Comparison of ENCODE assay signal across 8 cellular contexts in the genomic region with DNA sequence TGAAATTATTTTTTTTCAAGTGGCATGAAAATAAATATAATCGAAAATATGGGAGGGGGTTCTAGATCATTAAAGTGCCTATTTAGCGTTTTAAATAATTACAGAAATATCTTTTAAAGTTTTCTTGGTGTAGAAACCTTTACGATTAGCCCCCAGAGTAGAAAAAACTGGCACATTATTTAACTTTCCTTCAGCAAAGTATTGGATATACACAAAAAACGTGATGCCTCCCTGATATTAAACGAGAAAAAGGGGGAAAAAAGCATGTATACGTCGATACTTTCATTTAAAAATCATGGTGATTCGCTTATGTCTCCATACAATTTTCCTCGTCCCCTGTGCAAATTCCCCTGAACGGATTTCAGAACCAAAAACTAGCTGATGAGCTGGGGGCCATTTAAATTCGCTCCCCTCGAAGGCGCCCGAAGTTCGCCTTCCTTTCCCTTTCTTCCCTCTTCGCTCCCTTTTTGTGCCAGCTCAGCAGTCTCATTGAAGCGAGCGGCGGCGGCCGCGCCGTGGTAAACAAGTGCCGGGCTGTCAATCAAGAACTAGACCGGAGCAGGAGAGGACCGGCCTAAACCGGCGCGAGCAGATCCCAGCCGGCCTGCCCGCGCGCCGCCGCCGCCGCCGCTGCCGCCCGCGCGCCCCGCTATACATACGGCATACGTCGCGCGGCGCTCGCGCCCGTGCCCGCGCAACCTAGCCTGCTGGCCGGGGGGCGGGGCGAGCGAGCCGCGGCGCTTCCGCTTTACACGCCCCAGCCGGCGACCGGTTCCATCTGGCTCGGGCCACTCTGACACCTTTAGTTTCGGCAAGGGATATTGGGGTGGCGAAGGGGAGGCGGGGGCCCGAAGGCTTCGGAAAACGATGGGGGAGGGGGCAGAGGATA. TPM values are rescaled to one million over a fixed set of nuclear protein-coding genes. Genes with fewer than 3 reads are reported as not detected.
DNase-seq lines count a peak whose midpoint lies in the region; ATAC-seq, FAIRE-seq and TF ChIP-seq lines count a peak whose summit lies in the region.

No MANE protein-coding gene starts in this region.

- ATAC-seq in HG02798 (IDR thresholded peaks at IDR 0.05; ENCODE audit: poor library complexity, unreplicated experiment) (peak; percentile 66), heart right ventricle (peak; percentile 75 to 93 (median 82)), upper lobe of left lung (ENCODE audit: low FRiP score in 2 of 2) (peak; percentile 89 to 90)

- H3K4me1 ChIP-seq in adrenal gland (replicated peaks in 1 of 2) (peaks cover 30 to 52% of the 10 kb centered on the region in 2 donors), heart right ventricle (peaks cover 0 to 54% (median 48%) of the 10 kb centered on the region in 9 donors), upper lobe of left lung (peaks cover 25 to 43% (median 38%) of the 10 kb centered on the region in 4 donors)

- intact Hi-C loops in adrenal gland (cut with DNase I), result loop anchor here (5.0 to 10.0 kb wide), 3 partner anchors 98 to 278 kb away; no protein-coding TSS in a partner anchor
- intact Hi-C loops in heart right ventricle (cut with DNase I), result loop anchor here (2.0 to 10.0 kb wide), 9 partner anchors 65 to 515 kb away; no protein-coding TSS in a partner anchor
- intact Hi-C loops in posterior cingulate gyrus (cut with DNase I), result loop anchor here (1.0 to 10.0 kb wide), 2 partner anchors 77 to 155 kb away; no protein-coding TSS in a partner anchor

- TF ChIP-seq EP300 in upper lobe of left lung (IDR thresholded peaks at IDR 0.05), result no peak

- H3K9me3 ChIP-seq in adrenal gland (replicated peaks in 1 of 3) (no peaks in the 10 kb centered on the region), heart right ventricle (no peaks in the 10 kb centered on the region), upper lobe of left lung (no peaks in the 10 kb centered on the region)

- H3K36me3 ChIP-seq in adrenal gland (replicated peaks in 1 of 2), result peaks cover 0 to 35% of the 10 kb centered on the region in 2 donors
- peaks cover 0 to 39% (median 11%) of the 10 kb centered on the region in 9 donors for H3K36me3 ChIP-seq in heart right ventricle
- H3K36me3 ChIP-seq in upper lobe of left lung, result peaks cover 8 to 34% (median 10%) of the 10 kb centered on the region in 4 donors

- TF ChIP-seq CTCF in adrenal gland (IDR thresholded peaks at IDR 0.05), result no peak
- no peak for TF ChIP-seq CTCF in heart right ventricle (IDR thresholded peaks at IDR 0.05)
- TF ChIP-seq CTCF in upper lobe of left lung (IDR thresholded peaks at IDR 0.05), result no peak

- H3K27ac ChIP-seq in adrenal gland (peak overlapping the region; percentile 92 to 98 (median 97)), heart right ventricle (peak overlapping the region; percentile 92 to 99 (median 98)), upper lobe of left lung (peak overlapping the region; percentile 99)

- WGBS in adrenal gland, 4 donors, result 0 to 1% (median 0%) methylated on average over 47 to 73 of the region's 73 CpGs
- 0% methylated on average over 70 to 73 of the region's 73 CpGs for WGBS in heart right ventricle, 2 donors
- 0 to 1% methylated on average over 28 to 60 of the region's 73 CpGs for WGBS in upper lobe of left lung, 2 donors

- H3K27me3 ChIP-seq in adrenal gland (no peaks in the 10 kb centered on the region), heart right ventricle (no peaks in the 10 kb centered on the region), upper lobe of left lung (no peaks in the 10 kb centered on the region)

- H3K4me3 ChIP-seq in adrenal gland, result peak overlapping the region; percentile 70 to 99 (median 82)
- H3K4me3 ChIP-seq in heart right ventricle, result peak overlapping the region; percentile 67 to 84 (median 78)
- H3K4me3 ChIP-seq in upper lobe of left lung, result peak overlapping the region; percentile 63 to 81 (median 73)

- DNase-seq in GM12891 (ENCODE audit: insufficient read length, low spot score), result peak; percentile 53
- peak; percentile 43 for DNase-seq in NCI-H1417 treated with DMSO at 0.1 percent for 48 hours (lab: John Stamatoyannopoulos, UW)
- DNase-seq in SW480 (ENCODE audit: low spot score), result peak; percentile 96
- DNase-seq in adrenal gland, result peak; percentile 89 to 94 (median 93)
- DNase-seq in heart right ventricle, result peak; percentile 93
- DNase-seq in posterior cingulate gyrus, result peak; percentile 88 to 99 (median 90)
- DNase-seq in upper lobe of left lung, result peak; percentile 97 to 99

- peak; percentile 98 for FAIRE-seq in GM12891 (lab: Jason Lieb, UNC)

- TF ChIP-seq POLR2A in GM12891 (IDR thresholded peaks at IDR 0.05; ENCODE audit: low read depth, low read length) (peak; percentile 38), adrenal gland (IDR thresholded peaks at IDR 0.05) (peak; percentile 62 to 71), upper lobe of left lung (IDR thresholded peaks at IDR 0.05) (peak in 2 of 4 donors; percentile 70 to 82)

TF ChIP-seq in GM12891, 5 proteins besides CTCF, POLR2A, EP300 and RAD21:
- TF ChIP-seq SPI1 (IDR thresholded peaks at IDR 0.05; ENCODE audit: low read depth, low read length) (peak; percentile 69), PAX5 (IDR thresholded peaks at IDR 0.05; ENCODE audit: insufficient read depth, low read length, severe bottlenecking) (no peak), POU2F2 (IDR thresholded peaks at IDR 0.05; ENCODE audit: low read depth, low read length) (no peak), TAF1 (IDR thresholded peaks at IDR 0.05; ENCODE audit: low read depth, low read length) (peak; percentile 18; the same call in 1 of the 2 replicates)

RNA-seq across cellular contexts. Expression of a gene that starts 3.3 kb away (rescaled TPM):
- 5.3 TPM for polyA plus RNA-seq in GM12891 (2012; ENCODE audit: low read depth, missing spikeins)
- total RNA-seq in adrenal gland (100 to 1,000 TPM in 6 of 8 donors, 10 to 100 TPM in 2; 64.4 to 410 (median 158) TPM), heart right ventricle (10 to 100 TPM in 8 of 10 donors, 1 to 10 TPM in 2; 9.4 to 61.5 (median 21.0) TPM), upper lobe of left lung (100 to 1,000 TPM in 3 of 6 donors, 10 to 100 TPM in 3; 43.2 to 175 (median 107) TPM)
- polyA plus RNA-seq in adrenal gland (100 to 1,000 TPM in 1 of 3 donors, 10 to 100 TPM in 2; 36.1 to 140 (median 58.2) TPM), heart right ventricle (1 to 10 TPM; 4.8 to 5.8 TPM)

Comparison
In these comparisons a context has a peak if more than half of its experiments do, and no peak if none do; other contexts are left out.
1. Peak in every context shown above with its lines: DNase-seq, ATAC-seq, H3K4me3 ChIP-seq and H3K27ac ChIP-seq.
2. DNase-seq: peak in every context shown above with its lines; median percentile 98 in upper lobe of left lung; 96 in SW480; 93 in adrenal gland; 93 in heart right ventricle; 90 in posterior cingulate gyrus; 53 in GM12891; 43 in NCI-H1417 treated with DMSO at 0.1 percent for 48 hours.